8 cellular contexts compared by ENCODE assay signal in the genomic region with DNA sequence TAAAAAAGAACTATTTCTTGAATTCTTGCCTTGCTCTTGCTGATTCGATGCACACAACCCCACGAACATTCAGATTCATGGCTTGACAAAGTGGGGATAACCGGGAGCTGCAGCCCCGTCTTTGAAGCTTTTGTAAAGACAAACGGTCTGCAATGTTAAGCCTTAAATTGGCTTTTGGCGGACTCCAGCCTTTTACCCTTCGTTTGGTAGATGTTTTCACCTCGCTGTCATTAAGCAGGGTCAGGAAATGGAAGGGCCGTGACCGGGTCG. TPM values are rescaled to one million over a fixed set of nuclear protein-coding genes. Genes with fewer than 3 reads are reported as not detected.
DNase-seq lines count a peak whose midpoint lies in the region; ATAC-seq, FAIRE-seq and TF ChIP-seq lines count a peak whose summit lies in the region.

No MANE protein-coding gene starts in this region.

- H3K4me2 ChIP-seq in A549, result peak overlapping the region; percentile 82

- TF ChIP-seq CTCF in A549 (IDR thresholded peaks at IDR 0.05), result no peak

- DNase-seq in A549 (ENCODE audit: low read depth in 1 of 2, low spot score in 1 of 2) (no peak), right cardiac atrium (no peak), small intestine (peak; percentile 31)
- no peak for DNase-seq in activated CD4-positive, alpha-beta memory T cell treated with anti-CD3 and anti-CD28 coated beads, Interleukin-2, amount 10 ng/mL, durations not matched to agents 7 days and 5 days
- no peak for DNase-seq in NK-92 treated with Interleukin-12 subunit alpha and Interleukin-12 subunit beta, amount 100 ng/mL, for 24 hours (lab: John Stamatoyannopoulos, UW)

- H3K4me1 ChIP-seq in A549, result peaks cover 14% of the 10 kb centered on the region
- peaks cover 5% of the 10 kb centered on the region for H3K4me1 ChIP-seq in right cardiac atrium (ENCODE audit: control insufficient read depth, insufficient read depth, low read length)
- peaks cover 0 to 2% of the 10 kb centered on the region in 2 donors for H3K4me1 ChIP-seq in small intestine (ENCODE audit: control insufficient read depth in 2 of 2, insufficient read depth in 1 of 2, low read depth in 1 of 2, low read length in 1 of 2)

- ATAC-seq in A549, result peak in 1 of 2 experiments; percentile 58; a peak in 5 of 6 replicates
- peak; percentile 11 for ATAC-seq in GM21825 (IDR thresholded peaks at IDR 0.05; ENCODE audit: unreplicated experiment)
- no peak for ATAC-seq in right cardiac atrium
- no peak for ATAC-seq in GM19455 (IDR thresholded peaks at IDR 0.05; ENCODE audit: unreplicated experiment)
- ATAC-seq in HG03139 (IDR thresholded peaks at IDR 0.05; ENCODE audit: unreplicated experiment), result no peak

- peaks cover 9% of the 10 kb centered on the region for H3K27me3 Mint-ChIP-seq in activated CD4-positive, alpha-beta memory T cell treated with anti-CD3 and anti-CD28 coated beads, Interleukin-2, amount 10 ng/mL, durations not matched to agents 7 days and 5 days

- H3K4me1 Mint-ChIP-seq in activated CD4-positive, alpha-beta memory T cell treated with anti-CD3 and anti-CD28 coated beads, Interleukin-2, amount 10 ng/mL, durations not matched to agents 7 days and 5 days, result peaks cover 53% of the 10 kb centered on the region

- H3K9me3 Mint-ChIP-seq in activated CD4-positive, alpha-beta memory T cell treated with anti-CD3 and anti-CD28 coated beads, Interleukin-2, amount 10 ng/mL, durations not matched to agents 7 days and 5 days, result no peaks in the 10 kb centered on the region

- intact Hi-C loops in right cardiac atrium (cut with DNase I), result loop anchor here in 1 of 4 donors (10.0 kb wide), 1 partner anchor 293 kb away; no protein-coding TSS in a partner anchor

- peak overlapping the region; percentile 89 for H3K4me3 Mint-ChIP-seq in activated CD4-positive, alpha-beta memory T cell treated with anti-CD3 and anti-CD28 coated beads, Interleukin-2, amount 10 ng/mL, durations not matched to agents 7 days and 5 days

- H3K27me3 ChIP-seq in right cardiac atrium (ENCODE audit: control insufficient read depth, insufficient read depth) (no peaks in the 10 kb centered on the region), small intestine (ENCODE audit: control insufficient read depth in 2 of 2, insufficient read depth in 2 of 2, low read length in 2 of 2) (no peaks in the 10 kb centered on the region)

- FAIRE-seq in A549 (lab: Jason Lieb, UNC) (no peak), small intestine (lab: Jason Lieb, UNC) (no peak)

- H3K36me3 Mint-ChIP-seq in activated CD4-positive, alpha-beta memory T cell treated with anti-CD3 and anti-CD28 coated beads, Interleukin-2, amount 10 ng/mL, durations not matched to agents 7 days and 5 days (ENCODE audit: low read depth), result peaks cover 24% of the 10 kb centered on the region

- peaks cover 0 to 3% of the 10 kb centered on the region in 2 donors for H3K36me3 ChIP-seq in small intestine (ENCODE audit: control insufficient read depth in 2 of 2, insufficient read depth in 2 of 2, low read length in 2 of 2)

- TF ChIP-seq EP300 in A549 (IDR thresholded peaks at IDR 0.05), result no peak

- H3K27ac Mint-ChIP-seq in activated CD4-positive, alpha-beta memory T cell treated with anti-CD3 and anti-CD28 coated beads, Interleukin-2, amount 10 ng/mL, durations not matched to agents 7 days and 5 days, result peak overlapping the region; percentile 88

- H3K9me3 ChIP-seq in A549 (no peaks in the 10 kb centered on the region), right cardiac atrium (ENCODE audit: control insufficient read depth, low read length) (no peaks in the 10 kb centered on the region), small intestine (ENCODE audit: control insufficient read depth, low read depth) (no peaks in the 10 kb centered on the region)

- POLR2A ChIA-PET in A549 (lab: Yijun Ruan, JAX), result interaction anchor here (0.7 to 1.2 kb wide), 6 partner anchors 9 to 244 kb away, joined by 3 to 21 read pairs (median 3); partner anchors contain the start of gene C15orf61
- POLR2A ChIA-PET in activated CD4-positive, alpha-beta memory T cell treated with anti-CD3 and anti-CD28 coated beads, Interleukin-2, amount 10 ng/mL, durations not matched to agents 7 days and 5 days (lab: Charles Lee), result interaction anchor here (0.6 to 1.9 kb wide), 13 partner anchors 9 to 735 kb away, joined by 3 to 24 read pairs (median 3); partner anchors contain the start of genes AAGAB, C15orf61, CLN6 and FEM1B

- peak overlapping the region; percentile 56 for H3K4me3 ChIP-seq in A549
- H3K4me3 ChIP-seq in right cardiac atrium (ENCODE audit: low read length), result peak overlapping the region; percentile 95
- peak overlapping the region; percentile 87 to 88 for H3K4me3 ChIP-seq in small intestine (ENCODE audit: low read depth in 1 of 2, low read length in 2 of 2)

- 1% methylated on average over 11 of the region's 11 CpGs for WGBS in A549 (ENCODE audit: missing lambda C conversion rate)
- under 1% methylated on average over 11 of the region's 11 CpGs for WGBS in right cardiac atrium
- 0 to 1% (median 0%) methylated on average over 11 of the region's 11 CpGs for WGBS in small intestine, 3 donors

- TF ChIP-seq RAD21 in A549 (conservative IDR thresholded peaks at IDR 0.05 in 1 of 2, IDR thresholded peaks at IDR 0.05 in 1 of 2), result no peak

- CTCF ChIA-PET in A549 (lab: Yijun Ruan, JAX), result interaction anchor here (1.2 to 1.3 kb wide), 2 partner anchors 18 to 85 kb away, joined by 3 to 6 read pairs; no protein-coding TSS in a partner anchor
- CTCF ChIA-PET in activated CD4-positive, alpha-beta memory T cell treated with anti-CD3 and anti-CD28 coated beads, Interleukin-2, amount 10 ng/mL, durations not matched to agents 7 days and 5 days (lab: Charles Lee), result interaction anchor here (0.7 to 1.3 kb wide), 3 partner anchors 10 to 1043 kb away, joined by 4 to 5 read pairs (median 5); no protein-coding TSS in a partner anchor

- TF ChIP-seq POLR2A in A549 (IDR thresholded peaks at IDR 0.05; ENCODE audit: low read length), result no peak

- H3K27ac ChIP-seq in A549, result peak overlapping the region; percentile 73 to 91
- H3K27ac ChIP-seq in right cardiac atrium (ENCODE audit: low read length), result peak overlapping the region; percentile 89
- peak overlapping the region; percentile 92 to 96 for H3K27ac ChIP-seq in small intestine (ENCODE audit: low read depth in 1 of 2, low read length in 1 of 2)

TF ChIP-seq in A549, 52 proteins besides CTCF, POLR2A, EP300 and RAD21:
- no peak for TF ChIP-seq SMC3 (IDR thresholded peaks at IDR 0.05)
- peak; percentile 28; the same call in 1 of the 2 replicates for TF ChIP-seq HDAC2 (IDR thresholded peaks at IDR 0.05)
- TF ChIP-seq PHF8 (IDR thresholded peaks at IDR 0.05; ENCODE audit: borderline replicate concordance, low read depth), result no peak

RNA-seq across cellular contexts. Expression of gene MAP2K5, which starts 0.4 kb away (rescaled TPM):
- 7.8 and 9.2 TPM in 2 replicates for polyA plus RNA-seq in A549 (2011; rRNA removed)
- 5.7 and 7.8 TPM in 2 replicates for polyA plus RNA-seq in A549 (2012; cell fraction: cytosol; rRNA removed)
- polyA plus RNA-seq in A549 (2012; cell fraction: nucleus; rRNA removed), result 7.8 and 8.1 TPM in 2 replicates
- polyA plus RNA-seq in A549 (2017; fragmentation: RNase III; extraction: RNeasy Plus Mini Kit Qiagen cat#74134 plus additional on column Dnase treatment), result 10.2 to 12.2 TPM (median 11.0 TPM) in 3 replicates
- 11.4 and 13.8 TPM in 2 replicates for polyA minus RNA-seq in A549 (2011; rRNA and poly(A)+ RNA removed)
- total RNA-seq in activated CD4-positive, alpha-beta memory T cell treated with anti-CD3 and anti-CD28 coated beads, Interleukin-2, amount 10 ng/mL, durations not matched to agents 7 days and 5 days, result 10 to 100 TPM; 16.9 to 17.4 TPM
- total RNA-seq in right cardiac atrium, result 10 to 100 TPM; 12.5 to 16.6 (median 15.4) TPM
- polyA plus RNA-seq in right cardiac atrium, result 9.0 TPM
- polyA plus RNA-seq in small intestine, result 10 to 100 TPM; 10.5 to 12.2 (median 11.4) TPM

RNA-seq across cellular contexts. Expression of gene C15orf61, which starts 21.2 kb away (rescaled TPM):
- polyA plus RNA-seq in A549 (2011; rRNA removed) (3.7 and 5.9 TPM in 2 replicates), A549 (2017; fragmentation: RNase III; extraction: RNeasy Plus Mini Kit Qiagen cat#74134 plus additional on column Dnase treatment) (3.6 to 3.7 TPM (median 3.6 TPM) in 3 replicates), right cardiac atrium (5.9 TPM), small intestine (1 to 10 TPM; 2.2 to 3.2 (median 2.4) TPM)
- 6.8 and 9.3 TPM in 2 replicates for polyA plus RNA-seq in A549 (2012; cell fraction: cytosol; rRNA removed)
- 4.2 and 7.0 TPM in 2 replicates for polyA plus RNA-seq in A549 (2012; cell fraction: nucleus; rRNA removed)
- polyA minus RNA-seq in A549 (2011; rRNA and poly(A)+ RNA removed), result 3.1 and 4.4 TPM in 2 replicates
- 1 to 10 TPM; 5.2 to 5.3 TPM for total RNA-seq in activated CD4-positive, alpha-beta memory T cell treated with anti-CD3 and anti-CD28 coated beads, Interleukin-2, amount 10 ng/mL, durations not matched to agents 7 days and 5 days
- total RNA-seq in right cardiac atrium, result 10 to 100 TPM; 10.1 to 11.1 (median 10.3) TPM
